1 cellular context compared by ENCODE assay signal in genomic region chr20:50389437-50389807, GRCh38.
TF ChIP-seq lines count a peak whose summit lies in the region.

No MANE protein-coding gene starts in this region.

TF ChIP-seq in HepG2, 621 proteins besides CTCF, POLR2A, EP300 and RAD21 (continued from another document and continues in another):
- TF ChIP-seq ZNF577 (CRISPR knock-in tag; IDR thresholded peaks at IDR 0.05; ENCODE audit: borderline replicate concordance, low read depth) (no peak), IKZF4 (CRISPR knock-in tag; IDR thresholded peaks at IDR 0.05; ENCODE audit: borderline replicate concordance, low read depth, not compliant biosample characterization) (no peak), PPARG (CRISPR knock-in tag; conservative IDR thresholded peaks at IDR 0.05) (peak; percentile 98), SOX5 (CRISPR knock-in tag; IDR thresholded peaks at IDR 0.05; ENCODE audit: borderline replicate concordance) (peak; percentile 93), ZFX (CRISPR knock-in tag; IDR thresholded peaks at IDR 0.05; ENCODE audit: low read depth) (peak; percentile 50; the same call in 1 of the 2 replicates), SAFB2 (CRISPR knock-in tag; IDR thresholded peaks at IDR 0.05; ENCODE audit: borderline replicate concordance, low read depth) (no peak), NFATC3 (CRISPR knock-in tag; IDR thresholded peaks at IDR 0.05) (no peak), THAP9 (CRISPR knock-in tag; IDR thresholded peaks at IDR 0.05; ENCODE audit: borderline replicate concordance) (peak; percentile 66), ARHGAP35 (CRISPR knock-in tag; IDR thresholded peaks at IDR 0.05; ENCODE audit: borderline replicate concordance) (0 out of 2 replicates have a peak, but pooled peaks have one; percentile 14), AHR (CRISPR knock-in tag; IDR thresholded peaks at IDR 0.05) (no peak; the same call in 1 of the 2 replicates), ZMYM3 (CRISPR knock-in tag; IDR thresholded peaks at IDR 0.05) (no peak), ARNT2 (CRISPR knock-in tag; IDR thresholded peaks at IDR 0.05; ENCODE audit: low read depth) (no peak), PATZ1 (CRISPR knock-in tag; IDR thresholded peaks at IDR 0.05) (peak; percentile 90), ZNF274 (CRISPR knock-in tag; IDR thresholded peaks at IDR 0.05) (0 out of 2 replicates have a peak, but pooled peaks have one; percentile 7), THAP11 (CRISPR knock-in tag; IDR thresholded peaks at IDR 0.05) (peak; percentile 11; the same call in 1 of the 2 replicates), KDM4B (CRISPR knock-in tag; IDR thresholded peaks at IDR 0.05) (peak; percentile 48), ZC3H4 (CRISPR knock-in tag; IDR thresholded peaks at IDR 0.05; ENCODE audit: borderline replicate concordance) (no peak), CENPX (CRISPR knock-in tag; IDR thresholded peaks at IDR 0.05) (no peak), TBX2 (CRISPR knock-in tag; IDR thresholded peaks at IDR 0.05; ENCODE audit: borderline replicate concordance) (no peak; the same call in 1 of the 2 replicates), ZNF788 (CRISPR knock-in tag; IDR thresholded peaks at IDR 0.05; ENCODE audit: borderline replicate concordance) (no peak), ARNTL (CRISPR knock-in tag; IDR thresholded peaks at IDR 0.05) (0 out of 2 replicates have a peak, but pooled peaks have one; percentile 13), ZFP36 (IDR thresholded peaks at IDR 0.05; ENCODE audit: borderline replicate concordance, low read depth, low read length, partially characterized antibody) (no peak), IRF2 (CRISPR knock-in tag; IDR thresholded peaks at IDR 0.05) (peak; percentile 68; the same call in 1 of the 2 replicates), ZNF773 (CRISPR knock-in tag; IDR thresholded peaks at IDR 0.05; ENCODE audit: borderline replicate concordance) (no peak), JUN (CRISPR knock-in tag; IDR thresholded peaks at IDR 0.05) (no peak), CCAR2 (optimal IDR thresholded peaks at IDR 0.05; ENCODE audit: low read depth, low read length) (peak; percentile 73), NFIB (CRISPR knock-in tag; IDR thresholded peaks at IDR 0.05; ENCODE audit: borderline replicate concordance) (no peak), HNRNPH1 (optimal IDR thresholded peaks at IDR 0.05; ENCODE audit: low read depth, low read length) (no peak), BHLHE40 (IDR thresholded peaks at IDR 0.05; ENCODE audit: low read length) (0 out of 2 replicates have a peak, but pooled peaks have one; percentile 25), SALL2 (CRISPR knock-in tag; IDR thresholded peaks at IDR 0.05) (no peak), NR1H2 (CRISPR knock-in tag; IDR thresholded peaks at IDR 0.05; ENCODE audit: borderline replicate concordance, low read depth) (no peak), ZNF224 (CRISPR knock-in tag; IDR thresholded peaks at IDR 0.05) (no peak), ZNF501 (CRISPR knock-in tag; IDR thresholded peaks at IDR 0.05) (no peak), KLF11 (CRISPR knock-in tag; IDR thresholded peaks at IDR 0.05) (no peak), ZNF256 (CRISPR knock-in tag; conservative IDR thresholded peaks at IDR 0.05) (no peak), FOXO1 (CRISPR knock-in tag; IDR thresholded peaks at IDR 0.05) (peak; percentile 99), TRIM24 (CRISPR knock-in tag; IDR thresholded peaks at IDR 0.05) (no peak; the same call in 1 of the 2 replicates), HNF1A (IDR thresholded peaks at IDR 0.05; ENCODE audit: low read depth) (peak; percentile 51), HNF1A (CRISPR knock-in tag; IDR thresholded peaks at IDR 0.05; ENCODE audit: borderline replicate concordance) (0 out of 2 replicates have a peak, but pooled peaks have one; percentile 47), ZBTB46 (CRISPR knock-in tag; IDR thresholded peaks at IDR 0.05; ENCODE audit: borderline replicate concordance) (no peak), NR3C1 (CRISPR knock-in tag; IDR thresholded peaks at IDR 0.05) (no peak), MED13 (CRISPR knock-in tag; IDR thresholded peaks at IDR 0.05) (peak; percentile 74; the same call in 1 of the 2 replicates), ZNF720 (CRISPR knock-in tag; IDR thresholded peaks at IDR 0.05) (no peak), RELA (CRISPR knock-in tag; IDR thresholded peaks at IDR 0.05) (peak; percentile 84), ZNF598 (CRISPR knock-in tag; IDR thresholded peaks at IDR 0.05; ENCODE audit: borderline replicate concordance) (no peak), ZNF264 (CRISPR knock-in tag; IDR thresholded peaks at IDR 0.05) (peak; percentile 4; the same call in 1 of the 2 replicates), MED8 (CRISPR knock-in tag; IDR thresholded peaks at IDR 0.05; ENCODE audit: insufficient replicate concordance) (peak; percentile 64), ZNF550 (CRISPR knock-in tag; IDR thresholded peaks at IDR 0.05; ENCODE audit: borderline replicate concordance) (no peak)
- TF ChIP-seq, protein P1, sequence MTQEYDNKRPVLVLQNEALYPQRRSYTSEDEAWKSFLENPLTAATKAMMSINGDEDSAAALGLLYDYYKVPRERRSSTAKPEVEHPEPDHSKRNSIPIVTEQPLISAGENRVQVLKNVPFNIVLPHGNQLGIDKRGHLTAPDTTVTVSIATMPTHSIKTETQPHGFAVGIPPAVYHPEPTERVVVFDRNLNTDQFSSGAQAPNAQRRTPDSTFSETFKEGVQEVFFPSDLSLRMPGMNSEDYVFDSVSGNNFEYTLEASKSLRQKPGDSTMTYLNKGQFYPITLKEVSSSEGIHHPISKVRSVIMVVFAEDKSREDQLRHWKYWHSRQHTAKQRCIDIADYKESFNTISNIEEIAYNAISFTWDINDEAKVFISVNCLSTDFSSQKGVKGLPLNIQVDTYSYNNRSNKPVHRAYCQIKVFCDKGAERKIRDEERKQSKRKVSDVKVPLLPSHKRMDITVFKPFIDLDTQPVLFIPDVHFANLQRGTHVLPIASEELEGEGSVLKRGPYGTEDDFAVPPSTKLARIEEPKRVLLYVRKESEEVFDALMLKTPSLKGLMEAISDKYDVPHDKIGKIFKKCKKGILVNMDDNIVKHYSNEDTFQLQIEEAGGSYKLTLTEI (CRISPR knock-in tag; conservative IDR thresholded peaks at IDR 0.05) = no peak
- TF ChIP-seq, protein P2, sequence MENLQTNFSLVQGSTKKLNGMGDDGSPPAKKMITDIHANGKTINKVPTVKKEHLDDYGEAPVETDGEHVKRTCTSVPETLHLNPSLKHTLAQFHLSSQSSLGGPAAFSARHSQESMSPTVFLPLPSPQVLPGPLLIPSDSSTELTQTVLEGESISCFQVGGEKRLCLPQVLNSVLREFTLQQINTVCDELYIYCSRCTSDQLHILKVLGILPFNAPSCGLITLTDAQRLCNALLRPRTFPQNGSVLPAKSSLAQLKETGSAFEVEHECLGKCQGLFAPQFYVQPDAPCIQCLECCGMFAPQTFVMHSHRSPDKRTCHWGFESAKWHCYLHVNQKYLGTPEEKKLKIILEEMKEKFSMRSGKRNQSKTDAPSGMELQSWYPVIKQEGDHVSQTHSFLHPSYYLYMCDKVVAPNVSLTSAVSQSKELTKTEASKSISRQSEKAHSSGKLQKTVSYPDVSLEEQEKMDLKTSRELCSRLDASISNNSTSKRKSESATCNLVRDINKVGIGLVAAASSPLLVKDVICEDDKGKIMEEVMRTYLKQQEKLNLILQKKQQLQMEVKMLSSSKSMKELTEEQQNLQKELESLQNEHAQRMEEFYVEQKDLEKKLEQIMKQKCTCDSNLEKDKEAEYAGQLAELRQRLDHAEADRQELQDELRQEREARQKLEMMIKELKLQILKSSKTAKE (CRISPR knock-in tag; IDR thresholded peaks at IDR 0.05; ENCODE audit: borderline replicate concordance) = peak; percentile 75; the same call in 1 of the 2 replicates
- TF ChIP-seq, protein P3, sequence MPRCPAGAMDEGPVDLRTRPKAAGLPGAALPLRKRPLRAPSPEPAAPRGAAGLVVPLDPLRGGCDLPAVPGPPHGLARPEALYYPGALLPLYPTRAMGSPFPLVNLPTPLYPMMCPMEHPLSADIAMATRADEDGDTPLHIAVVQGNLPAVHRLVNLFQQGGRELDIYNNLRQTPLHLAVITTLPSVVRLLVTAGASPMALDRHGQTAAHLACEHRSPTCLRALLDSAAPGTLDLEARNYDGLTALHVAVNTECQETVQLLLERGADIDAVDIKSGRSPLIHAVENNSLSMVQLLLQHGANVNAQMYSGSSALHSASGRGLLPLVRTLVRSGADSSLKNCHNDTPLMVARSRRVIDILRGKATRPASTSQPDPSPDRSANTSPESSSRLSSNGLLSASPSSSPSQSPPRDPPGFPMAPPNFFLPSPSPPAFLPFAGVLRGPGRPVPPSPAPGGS (CRISPR knock-in tag; IDR thresholded peaks at IDR 0.05) = no peak
